Comparison of ENCODE assay signal across 30 cellular contexts in genomic region chr16:11805556-11805955, GRCh38.
"Had no signal": no experiment of that assay in that cellular context is flagged by ENCODE, and none has a peak within 500 bp of the region (broad histone marks: within the 10 kb centered on the region; RNA-seq: fewer than 3 reads in every experiment).

No MANE protein-coding gene starts in this region.

- ATAC-seq: activated CD4-positive, alpha-beta T cell treated with anti-CD3 and anti-CD28 coated beads for 36 hours; activated CD8-positive, alpha-beta T cell treated with anti-CD3 and anti-CD28 coated beads for 36 hours; activated T-cell treated with anti-CD3 and anti-CD28 coated beads, Interleukin-2, amount 50 U/mL, for 4 hours; activated T-helper 17 cell treated with anti-CD3 and anti-CD28 coated beads, Interleukin-2, amount 50 U/mL, for 72 hours; body of pancreas; esophagus mucosa; foreskin keratinocyte; gastrocnemius medialis; heart left ventricle had no signal

- H3K27ac Mint-ChIP-seq: activated CD4-positive, alpha-beta T cell treated with anti-CD3 and anti-CD28 coated beads for 36 hours; activated CD4-positive, alpha-beta T cell treated with anti-CD3 and anti-CD28 coated beads, Interleukin-2, amount 10 ng/mL, durations not matched to agents 7 days and 5 days; activated CD8-positive, alpha-beta T cell treated with anti-CD3 and anti-CD28 coated beads for 36 hours; activated naive CD8-positive, alpha-beta T cell; activated T-helper 17 cell treated with anti-CD3 and anti-CD28 coated beads, Interleukin-2, amount 50 U/mL, for 72 hours; dendritic cell treated with granulocyte-macrophage colony-stimulating factor and Interleukin-4, amounts not matched to agents 40 ng/mL and 50 ng/mL, for 4 days; endodermal cell had no signal

- H3K9me3 Mint-ChIP-seq: activated CD8-positive, alpha-beta T cell treated with anti-CD3 and anti-CD28 coated beads for 36 hours; activated T-cell treated with anti-CD3 and anti-CD28 coated beads, Interleukin-2, amount 50 U/mL, for 4 hours; activated T-helper 17 cell treated with anti-CD3 and anti-CD28 coated beads, Interleukin-2, amount 50 U/mL, for 72 hours; dendritic cell treated with granulocyte-macrophage colony-stimulating factor and Interleukin-4, amounts not matched to agents 40 ng/mL and 50 ng/mL, for 4 days had no signal

- H3K36me3 Mint-ChIP-seq: activated naive CD8-positive, alpha-beta T cell had no signal

- H3K4me1 Mint-ChIP-seq: endodermal cell had no signal

- H3K4me1 ChIP-seq: adrenal gland, body of pancreas, colonic mucosa, foreskin keratinocyte, gastrocnemius medialis had no signal

- H3K9me3 ChIP-seq: adrenal gland, body of pancreas, colonic mucosa, gastrocnemius medialis, heart left ventricle had no signal

- H3K27me3 Mint-ChIP-seq: activated CD4-positive, alpha-beta T cell treated with anti-CD3 and anti-CD28 coated beads for 36 hours; activated CD4-positive, alpha-beta T cell treated with anti-CD3 and anti-CD28 coated beads, Interleukin-2, amount 10 ng/mL, durations not matched to agents 7 days and 5 days; activated CD8-positive, alpha-beta T cell treated with anti-CD3 and anti-CD28 coated beads for 36 hours; activated naive CD8-positive, alpha-beta T cell; activated T-helper 17 cell treated with anti-CD3 and anti-CD28 coated beads, Interleukin-2, amount 50 U/mL, for 72 hours had no signal

- H3K27ac ChIP-seq: adrenal gland, body of pancreas, colonic mucosa, dorsolateral prefrontal cortex, foreskin keratinocyte, gastrocnemius medialis, heart left ventricle had no signal

- H3K4me3 Mint-ChIP-seq: activated CD4-positive, alpha-beta T cell treated with anti-CD3 and anti-CD28 coated beads for 36 hours; activated CD4-positive, alpha-beta T cell treated with anti-CD3 and anti-CD28 coated beads, Interleukin-2, amount 10 ng/mL, durations not matched to agents 7 days and 5 days; activated CD8-positive, alpha-beta T cell treated with anti-CD3 and anti-CD28 coated beads for 36 hours; activated naive CD8-positive, alpha-beta T cell; activated T-cell treated with anti-CD3 and anti-CD28 coated beads, Interleukin-2, amount 50 U/mL, for 4 hours; activated T-helper 17 cell treated with anti-CD3 and anti-CD28 coated beads, Interleukin-2, amount 50 U/mL, for 72 hours; dendritic cell treated with granulocyte-macrophage colony-stimulating factor and Interleukin-4, amounts not matched to agents 40 ng/mL and 50 ng/mL, for 4 days; endodermal cell had no signal

- H3K27me3 ChIP-seq: adrenal gland, body of pancreas, colonic mucosa, dorsolateral prefrontal cortex, gastrocnemius medialis, heart left ventricle had no signal

- DNase-seq: activated CD4-positive, alpha-beta T cell treated with anti-CD3 and anti-CD28 coated beads for 36 hours; activated CD4-positive, alpha-beta T cell treated with anti-CD3 and anti-CD28 coated beads, Interleukin-2, amount 10 ng/mL, durations not matched to agents 7 days and 5 days; activated CD4-positive, alpha-beta T cell treated with anti-CD3 and anti-CD28 coated beads, Interleukin-2, amount 50 U/mL, for 48 hours; activated CD4-positive, CD25-positive, alpha-beta regulatory T cell; activated CD4-positive, CD25-positive, alpha-beta regulatory T cell treated with anti-CD3 and anti-CD28 coated beads, Interleukin-2, amount 50 U/mL, for 72 hours; activated CD8-positive, alpha-beta memory T cell treated with anti-CD3 and anti-CD28 coated beads for 24 hours; activated CD8-positive, alpha-beta T cell treated with anti-CD3 and anti-CD28 coated beads for 36 hours; activated effector memory CD4-positive, alpha-beta T cell treated with Interleukin-2 at 50 U/mL for 16 hours; activated gamma-delta T cell treated with Interleukin-2 at 50 U/mL for 16 hours; activated naive CD4-positive, alpha-beta T cell treated with anti-CD3 and anti-CD28 coated beads, Interleukin-2, amount 50 U/mL, for 16 hours; activated naive CD4-positive, alpha-beta T cell treated with Interleukin-2 at 50 U/mL for 16 hours; activated T-cell treated with anti-CD3 and anti-CD28 coated beads, Interleukin-2, amount 50 U/mL, for 4 hours; adrenal gland; amygdala; aorta; body of pancreas; caudate nucleus; colonic mucosa; dorsolateral prefrontal cortex; effector memory CD4-positive, alpha-beta T cell; endodermal cell; foreskin keratinocyte; gastrocnemius medialis; glutamatergic neuron; heart left ventricle; T-helper 2 cell had no signal

- H3K36me3 ChIP-seq: adrenal gland, colonic mucosa, gastrocnemius medialis, heart left ventricle had no signal

- H3K4me3 ChIP-seq: adrenal gland, body of pancreas, colonic mucosa, dorsolateral prefrontal cortex, gastrocnemius medialis, heart left ventricle had no signal
